Comparison of ENCODE assay signal across 25 cellular contexts in the genomic region with DNA sequence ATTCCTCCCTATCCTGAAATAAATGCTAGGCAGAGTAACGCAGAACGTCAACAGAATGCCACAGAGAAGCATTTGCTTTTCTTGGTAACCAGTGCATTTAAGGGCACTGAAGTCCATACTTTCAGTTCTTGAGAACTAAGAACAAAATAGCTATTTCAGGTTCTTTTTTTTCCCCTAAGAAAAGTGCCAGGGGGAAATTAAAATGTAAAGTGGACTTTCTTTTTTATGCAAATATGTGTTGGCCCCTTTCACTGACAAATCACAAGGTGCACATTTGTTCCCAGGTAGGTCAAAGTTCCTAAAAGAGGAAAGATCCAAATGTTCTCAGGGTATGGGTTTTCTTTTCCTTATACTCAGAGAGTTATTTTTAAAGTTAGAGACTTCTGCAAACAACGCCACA.
"Had no signal": no experiment of that assay in that cellular context is flagged by ENCODE, and none has a peak within 500 bp of the region (broad histone marks: within the 10 kb centered on the region; RNA-seq: fewer than 3 reads in every experiment).

No MANE protein-coding gene starts in this region.

- H3K36me3 ChIP-seq: cardiac muscle cell, right lobe of liver, transverse colon, vagina had no signal

- H3K27me3 Mint-ChIP-seq: activated CD4-positive, alpha-beta T cell treated with anti-CD3 and anti-CD28 coated beads, Interleukin-2, amount 10 ng/mL, durations not matched to agents 7 days and 5 days; activated CD8-positive, alpha-beta memory T cell treated with anti-CD3 and anti-CD28 coated beads, Interleukin-2, amount 10 ng/mL, durations not matched to agents 7 days and 5 days; activated CD8-positive, alpha-beta T cell treated with anti-CD3 and anti-CD28 coated beads for 36 hours; dendritic cell treated with granulocyte-macrophage colony-stimulating factor and Interleukin-4, amounts not matched to agents 40 ng/mL and 50 ng/mL, for 4 days; stimulated activated naive CD8-positive, alpha-beta T cell treated with anti-CD3 and anti-CD28 coated beads, Interleukin-15, Interleukin-2, amounts not matched to agents 100 ng/mL and 50 ng/mL, for 24 hours had no signal

- H3K9ac ChIP-seq: parathyroid adenoma had no signal

- H3K4me1 Mint-ChIP-seq: activated CD4-positive, alpha-beta T cell treated with anti-CD3 and anti-CD28 coated beads, Interleukin-2, amount 10 ng/mL, durations not matched to agents 7 days and 5 days; activated CD8-positive, alpha-beta memory T cell treated with anti-CD3 and anti-CD28 coated beads, Interleukin-2, amount 10 ng/mL, durations not matched to agents 7 days and 5 days; activated naive CD8-positive, alpha-beta T cell treated with anti-CD3 and anti-CD28 coated beads, Interleukin-2, amount 50 U/mL, for 24 hours had no signal

- H3K4me3 Mint-ChIP-seq: activated CD4-positive, alpha-beta T cell treated with anti-CD3 and anti-CD28 coated beads, Interleukin-2, amount 10 ng/mL, durations not matched to agents 7 days and 5 days; activated CD8-positive, alpha-beta memory T cell treated with anti-CD3 and anti-CD28 coated beads, Interleukin-2, amount 10 ng/mL, durations not matched to agents 7 days and 5 days; activated CD8-positive, alpha-beta T cell treated with anti-CD3 and anti-CD28 coated beads for 36 hours; activated naive CD8-positive, alpha-beta T cell treated with anti-CD3 and anti-CD28 coated beads, Interleukin-2, amount 50 U/mL, for 24 hours; activated T-helper 1 cell treated with anti-CD3 and anti-CD28 coated beads, Interleukin-12 subunit alpha, Interleukin-12 subunit beta, Interleukin-2, Interleukin-4 antibody, amounts not matched to agents 30 ng/mL and 10 ng/mL and 1 ng/mL, durations not matched to agents 14 hours and 24 hours and 36 hours; dendritic cell treated with granulocyte-macrophage colony-stimulating factor and Interleukin-4, amounts not matched to agents 40 ng/mL and 50 ng/mL, for 4 days; naive B cell; stimulated activated naive CD8-positive, alpha-beta T cell treated with anti-CD3 and anti-CD28 coated beads, Interleukin-15, Interleukin-2, amounts not matched to agents 100 ng/mL and 50 ng/mL, for 24 hours had no signal

- H3K4me1 ChIP-seq: body of pancreas, foreskin keratinocyte, parathyroid adenoma, right lobe of liver, transverse colon, vagina had no signal

- H3K9me3 Mint-ChIP-seq: activated T-helper 1 cell treated with anti-CD3 and anti-CD28 coated beads, Interleukin-12 subunit alpha, Interleukin-12 subunit beta, Interleukin-2, Interleukin-4 antibody, amounts not matched to agents 30 ng/mL and 10 ng/mL and 1 ng/mL, durations not matched to agents 14 hours and 24 hours and 36 hours; dendritic cell treated with granulocyte-macrophage colony-stimulating factor and Interleukin-4, amounts not matched to agents 40 ng/mL and 50 ng/mL, for 4 days; stimulated activated naive CD8-positive, alpha-beta T cell treated with anti-CD3 and anti-CD28 coated beads, Interleukin-15, Interleukin-2, amounts not matched to agents 100 ng/mL and 50 ng/mL, for 24 hours had no signal

- H3K9me3 ChIP-seq: body of pancreas, right lobe of liver, transverse colon, vagina had no signal

- DNase-seq: activated CD4-positive, alpha-beta T cell treated with anti-CD3 and anti-CD28 coated beads, Interleukin-2, amount 10 ng/mL, durations not matched to agents 7 days and 5 days; activated CD4-positive, CD25-positive, alpha-beta regulatory T cell treated with anti-CD3 and anti-CD28 coated beads, Interleukin-2, amount 50 U/mL, for 72 hours; activated CD8-positive, alpha-beta memory T cell treated with anti-CD3 and anti-CD28 coated beads, Interleukin-2, amount 10 ng/mL, durations not matched to agents 7 days and 5 days; activated CD8-positive, alpha-beta T cell treated with anti-CD3 and anti-CD28 coated beads for 36 hours; activated gamma-delta T cell; activated naive CD4-positive, alpha-beta T cell treated with anti-CD3 and anti-CD28 coated beads, Interleukin-2, amount 50 U/mL, for 16 hours; activated naive CD8-positive, alpha-beta T cell treated with anti-CD3 and anti-CD28 coated beads, Interleukin-2, amount 50 U/mL, for 24 hours; activated T-cell treated with anti-CD3 and anti-CD28 coated beads for 4 hours; body of pancreas; effector CD4-positive, alpha-beta T cell; foreskin keratinocyte; islet precursor cell; left cardiac atrium; mesenchymal stem cell; naive B cell; right lobe of liver; stimulated activated CD4-positive, alpha-beta T cell treated with anti-CD3 and anti-CD28 coated beads, Interleukin-1b, Interleukin-23, amount 100 ng/mL, for 48 hours; transverse colon had no signal

- ATAC-seq: activated CD8-positive, alpha-beta memory T cell treated with anti-CD3 and anti-CD28 coated beads, Interleukin-2, amount 10 ng/mL, durations not matched to agents 7 days and 5 days; activated CD8-positive, alpha-beta T cell treated with anti-CD3 and anti-CD28 coated beads for 36 hours; activated naive CD8-positive, alpha-beta T cell treated with anti-CD3 and anti-CD28 coated beads, Interleukin-2, amount 50 U/mL, for 24 hours; body of pancreas; foreskin keratinocyte; left cardiac atrium; right lobe of liver had no signal

- H3K27me3 ChIP-seq: body of pancreas, cardiac muscle cell, foreskin keratinocyte, right lobe of liver, transverse colon, vagina had no signal

- H3K4me3 ChIP-seq: body of pancreas, cardiac muscle cell, right lobe of liver, skin epidermis, transverse colon, vagina had no signal

- H3K36me3 Mint-ChIP-seq: activated CD8-positive, alpha-beta memory T cell treated with anti-CD3 and anti-CD28 coated beads, Interleukin-2, amount 10 ng/mL, durations not matched to agents 7 days and 5 days; naive B cell had no signal

- H3K27ac Mint-ChIP-seq: activated CD4-positive, alpha-beta T cell treated with anti-CD3 and anti-CD28 coated beads, Interleukin-2, amount 10 ng/mL, durations not matched to agents 7 days and 5 days; activated CD8-positive, alpha-beta memory T cell treated with anti-CD3 and anti-CD28 coated beads, Interleukin-2, amount 10 ng/mL, durations not matched to agents 7 days and 5 days; activated CD8-positive, alpha-beta T cell treated with anti-CD3 and anti-CD28 coated beads for 36 hours; activated naive CD8-positive, alpha-beta T cell treated with anti-CD3 and anti-CD28 coated beads, Interleukin-2, amount 50 U/mL, for 24 hours; activated T-helper 1 cell treated with anti-CD3 and anti-CD28 coated beads, Interleukin-12 subunit alpha, Interleukin-12 subunit beta, Interleukin-2, Interleukin-4 antibody, amounts not matched to agents 30 ng/mL and 10 ng/mL and 1 ng/mL, durations not matched to agents 14 hours and 24 hours and 36 hours; dendritic cell treated with granulocyte-macrophage colony-stimulating factor and Interleukin-4, amounts not matched to agents 40 ng/mL and 50 ng/mL, for 4 days; naive B cell; stimulated activated naive CD8-positive, alpha-beta T cell treated with anti-CD3 and anti-CD28 coated beads, Interleukin-15, Interleukin-2, amounts not matched to agents 100 ng/mL and 50 ng/mL, for 24 hours had no signal
